8 cellular contexts compared by ENCODE assay signal in genomic region chrX:119606508-119607389, GRCh38. TPM values are rescaled to one million over a fixed set of nuclear protein-coding genes. Genes with fewer than 3 reads are reported as not detected.
DNase-seq lines count a peak whose midpoint lies in the region; ATAC-seq and TF ChIP-seq lines count a peak whose summit lies in the region.

No MANE protein-coding gene starts in this region.

- TF ChIP-seq CTCF in BJ (IDR thresholded peaks at IDR 0.05; ENCODE audit: insufficient read depth, low read depth, low read length) (no peak), lower leg skin (IDR thresholded peaks at IDR 0.05) (no peak)

- H3K9me3 ChIP-seq in adipocyte (ENCODE audit: control insufficient read depth, low read length) (no peaks in the 10 kb centered on the region), subcutaneous abdominal adipose tissue (ENCODE audit: control insufficient read depth in 5 of 5, low read length in 5 of 5) (no peaks in the 10 kb centered on the region)

- POLR2A ChIA-PET in BJ (lab: Charles Lee): interaction anchor here (0.5 to 1.4 kb wide), 2 partner anchors 32 to 185 kb away, joined by 3 read pairs; partner anchors contain the start of gene RPL39

- WGBS in lower leg skin, 2 donors: 10 to 48% methylated on average over 27 to 29 of the region's 29 CpGs

- peak; percentile 51 for DNase-seq in BJ (ENCODE audit: low read depth)
- DNase-seq in adipocyte (ENCODE audit: low read depth): no peak
- peak; percentile 90 for DNase-seq in inferior parietal cortex (ENCODE audit: extremely low spot score)
- no peak for DNase-seq in lower leg skin (ENCODE audit: low spot score in 2 of 2)

- H3K4me1 ChIP-seq in adipocyte (ENCODE audit: control insufficient read depth, insufficient read depth, low read length): peaks cover 9% of the 10 kb centered on the region
- peaks cover 0 to 15% (median 8%) of the 10 kb centered on the region in 5 donors for H3K4me1 ChIP-seq in subcutaneous abdominal adipose tissue (ENCODE audit: control insufficient read depth in 5 of 5, insufficient read depth in 5 of 5, low read length in 5 of 5)

- peak overlapping the region; percentile 92 for H3K27ac ChIP-seq in subcutaneous abdominal adipose tissue (ENCODE audit: low read depth, low read length)

- ATAC-seq in GM19023 (IDR thresholded peaks at IDR 0.05; ENCODE audit: unreplicated experiment): peak; percentile 6
- ATAC-seq in HG03469 (IDR thresholded peaks at IDR 0.05; ENCODE audit: unreplicated experiment): peak; percentile 17
- no peak for ATAC-seq in GM18520 (IDR thresholded peaks at IDR 0.05; ENCODE audit: unreplicated experiment)

- intact Hi-C loops in lower leg skin (cut with DNase I; ENCODE audit: low total_unique reads): no loop called here

- H3K4me3 ChIP-seq in BJ (ENCODE audit: low read depth, low read length): peak overlapping the region; percentile 75
- peak overlapping the region; percentile 91 for H3K4me3 ChIP-seq in adipocyte (ENCODE audit: low read length)
- peak overlapping the region; percentile 61 to 90 (median 82) for H3K4me3 ChIP-seq in subcutaneous abdominal adipose tissue (ENCODE audit: low read depth in 1 of 5, low read length in 5 of 5)
- H3K4me3 ChIP-seq in lower leg skin (ENCODE audit: low read depth, poor library complexity, severe bottlenecking): no peak overlapping the region

- TF ChIP-seq POLR2A in lower leg skin (IDR thresholded peaks at IDR 0.05): no peak

- H3K36me3 ChIP-seq in BJ (ENCODE audit: control insufficient read depth, insufficient read depth, low read length) (no peaks in the 10 kb centered on the region), adipocyte (ENCODE audit: control insufficient read depth, insufficient read depth, low read length, severe bottlenecking) (no peaks in the 10 kb centered on the region), subcutaneous abdominal adipose tissue (ENCODE audit: control insufficient read depth in 5 of 5, insufficient read depth in 5 of 5, low read length in 5 of 5) (peaks cover 0 to 2% (median 0%) of the 10 kb centered on the region in 5 donors)

- CTCF ChIA-PET in BJ (lab: Yijun Ruan, JAX): interaction anchor here (0.5 to 1.5 kb wide), 2 partner anchors 12 to 123 kb away, joined by 3 to 4 read pairs; no protein-coding TSS in a partner anchor

- H3K9ac ChIP-seq in adipocyte (ENCODE audit: low read length) (peak overlapping the region; percentile 92), subcutaneous abdominal adipose tissue (ENCODE audit: low read length in 5 of 5) (peak overlapping the region; percentile 40 to 86 (median 78))

- H3K27me3 ChIP-seq in BJ (ENCODE audit: control insufficient read depth, insufficient read depth, low read length) (no peaks in the 10 kb centered on the region), adipocyte (replicated peaks; ENCODE audit: control insufficient read depth, insufficient read depth, low read length) (no peaks in the 10 kb centered on the region), subcutaneous abdominal adipose tissue (ENCODE audit: control insufficient read depth in 5 of 5, insufficient read depth in 4 of 5, low read length in 5 of 5) (peaks cover 0 to 2% (median 0%) of the 10 kb centered on the region in 5 donors)

RNA-seq across cellular contexts. Expression of gene NKRF, which starts 0.5 kb away (rescaled TPM):
- polyA plus RNA-seq in BJ (2011; rRNA removed): 2.2 and 3.5 TPM in 2 replicates
- polyA minus RNA-seq in BJ (2011; rRNA and poly(A)+ RNA removed): 1.9 and 2.4 TPM in 2 replicates
- 10 to 100 TPM in 2 of 4 donors, 1 to 10 TPM in 2; 8.9 to 16.6 (median 10.4) TPM for total RNA-seq in lower leg skin

RNA-seq across cellular contexts. Expression of gene UBE2A, which starts 32.4 kb away (rescaled TPM):
- polyA plus RNA-seq in BJ (2011; rRNA removed): 44.8 and 65.5 TPM in 2 replicates
- polyA minus RNA-seq in BJ (2011; rRNA and poly(A)+ RNA removed): 13.6 and 19.6 TPM in 2 replicates
- 10 to 100 TPM; 20.6 to 24.4 (median 22.4) TPM for total RNA-seq in lower leg skin

RNA-seq across cellular contexts. Expression of gene STEEP1, which starts 41.5 kb away (rescaled TPM):
- 15.8 and 20.5 TPM in 2 replicates for polyA plus RNA-seq in BJ (2011; rRNA removed)
- polyA minus RNA-seq in BJ (2011; rRNA and poly(A)+ RNA removed): 10.4 and 13.3 TPM in 2 replicates
- 10 to 100 TPM; 25.9 to 29.4 (median 27.8) TPM for total RNA-seq in lower leg skin

Comparison
In these comparisons a context has a peak if more than half of its experiments do, and no peak if none do; other contexts are left out.
1. DNase-seq: peak in BJ (single experiment) and inferior parietal cortex (single experiment); none in adipocyte (single experiment) and lower leg skin (0 of 2).